Comparison of ENCODE assay signal across 8 cellular contexts in the genomic region with DNA sequence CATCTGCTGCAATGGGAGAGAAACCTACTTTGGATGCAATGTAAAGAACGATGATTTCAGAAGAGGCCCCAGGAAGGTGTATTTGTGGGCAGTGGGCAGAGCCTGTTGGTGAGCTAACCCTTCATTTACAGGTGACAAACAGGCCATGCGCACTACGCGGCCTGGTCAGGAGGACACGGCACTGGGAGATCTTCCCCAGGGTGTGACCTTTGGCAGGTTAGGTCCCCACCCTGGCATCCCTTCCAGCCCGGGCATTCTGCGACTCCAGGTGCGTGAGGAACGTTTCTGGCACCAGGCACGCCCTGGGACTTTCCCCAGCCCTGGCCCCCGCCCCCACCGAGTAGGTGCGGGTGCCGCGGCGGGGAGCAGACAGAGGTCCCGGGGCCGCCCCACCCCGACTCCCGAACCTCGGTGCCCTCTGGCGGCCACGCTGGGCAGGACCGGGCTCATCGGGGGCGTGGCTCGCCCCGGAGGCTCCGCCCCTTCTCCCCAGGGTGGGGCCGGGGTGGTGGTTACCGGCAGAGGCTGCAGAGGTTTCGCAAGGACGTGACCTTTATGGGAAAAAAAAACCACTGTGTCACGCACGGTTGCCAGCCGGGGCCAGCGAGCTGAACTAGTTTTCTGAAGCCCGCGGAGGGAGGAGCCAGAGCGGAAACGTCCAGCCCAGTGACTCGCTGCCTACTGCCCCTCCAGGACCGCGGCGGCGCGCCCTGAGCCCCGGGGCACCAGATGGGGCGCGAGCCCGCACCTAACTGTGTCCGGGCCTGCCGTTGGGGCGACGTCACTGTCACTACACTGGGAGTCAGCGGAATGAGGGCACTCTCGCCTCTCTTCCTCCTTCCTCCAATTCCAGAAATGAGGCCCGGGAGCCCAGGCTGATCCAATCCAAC. TPM values are rescaled to one million over a fixed set of nuclear protein-coding genes. Genes with fewer than 3 reads are reported as not detected.
DNase-seq lines count a peak whose midpoint lies in the region; ATAC-seq and TF ChIP-seq lines count a peak whose summit lies in the region.

No MANE protein-coding gene starts in this region.

- H3K4me3 ChIP-seq in right atrium auricular region (peak overlapping the region; percentile 11 to 33), retinal pigment epithelial cell (ENCODE audit: low read length) (peak overlapping the region; percentile 46), SJCRH30 (no peak overlapping the region)

- peaks cover 0 to 4% of the 10 kb centered on the region in 2 donors for H3K4me1 ChIP-seq in right atrium auricular region
- no peaks in the 10 kb centered on the region for H3K4me1 ChIP-seq in SJCRH30

- DNase-seq in Daoy (ENCODE audit: low read depth): peak; percentile 66
- DNase-seq in HUDEP-2 (lab: John Stamatoyannopoulos, UW; ENCODE audit: unreplicated experiment in 76 of 76): peak in 70 of 76 experiments; percentile 1 to 75 (median 40)
- DNase-seq in SW480 (ENCODE audit: low spot score): peak; percentile 91
- DNase-seq in right atrium auricular region (ENCODE audit: low spot score): peak; percentile 90
- DNase-seq in retinal pigment epithelial cell (ENCODE audit: low read depth): no peak
- DNase-seq in SJCRH30: no peak

- ATAC-seq in GM21390 (IDR thresholded peaks at IDR 0.05; ENCODE audit: unreplicated experiment): peak; percentile 82

- H3K9me3 ChIP-seq in right atrium auricular region (no peaks in the 10 kb centered on the region), SJCRH30 (replicated peaks) (no peaks in the 10 kb centered on the region)

- H3K36me3 ChIP-seq in right atrium auricular region (no peaks in the 10 kb centered on the region), SJCRH30 (no peaks in the 10 kb centered on the region)

- H3K27ac ChIP-seq in adipose tissue (ENCODE audit: low read depth, low read length): peak overlapping the region; percentile 75
- H3K27ac ChIP-seq in right atrium auricular region: peak overlapping the region; percentile 60 to 74
- H3K27ac ChIP-seq in SJCRH30: no peak overlapping the region

- H3K27me3 ChIP-seq in right atrium auricular region (no peaks in the 10 kb centered on the region), SJCRH30 (no peaks in the 10 kb centered on the region)

- 5 to 17% (median 10%) methylated on average over 32 to 56 of the region's 58 CpGs for WGBS in adipose tissue, 3 donors

- peak; percentile 40 to 68 for TF ChIP-seq CTCF in right atrium auricular region (IDR thresholded peaks at IDR 0.05)
- TF ChIP-seq CTCF in retinal pigment epithelial cell (conservative IDR thresholded peaks at IDR 0.05; ENCODE audit: low read depth, low read length): peak; percentile 51

RNA-seq across cellular contexts. Expression of a gene that starts 5.0 kb away (rescaled TPM):
- not detected in 2 replicates for total RNA-seq in Daoy (2014; rRNA removed; shearing (Covaris generic))
- polyA plus RNA-seq in adipose tissue: not detected
- total RNA-seq in right atrium auricular region: not detected
- not detected in 2 replicates for total RNA-seq in SJCRH30 (2014; rRNA removed; shearing (Covaris generic))

Comparison
In these comparisons a context has a peak if more than half of its experiments do, and no peak if none do; other contexts are left out.
1. DNase-seq: peak in Daoy (single experiment), HUDEP-2 (70 of 76), SW480 (single experiment) and right atrium auricular region (single experiment); none in retinal pigment epithelial cell (single experiment) and SJCRH30 (0 of 2).